ENCODE assay signal across 9 cellular contexts in the genomic region with DNA sequence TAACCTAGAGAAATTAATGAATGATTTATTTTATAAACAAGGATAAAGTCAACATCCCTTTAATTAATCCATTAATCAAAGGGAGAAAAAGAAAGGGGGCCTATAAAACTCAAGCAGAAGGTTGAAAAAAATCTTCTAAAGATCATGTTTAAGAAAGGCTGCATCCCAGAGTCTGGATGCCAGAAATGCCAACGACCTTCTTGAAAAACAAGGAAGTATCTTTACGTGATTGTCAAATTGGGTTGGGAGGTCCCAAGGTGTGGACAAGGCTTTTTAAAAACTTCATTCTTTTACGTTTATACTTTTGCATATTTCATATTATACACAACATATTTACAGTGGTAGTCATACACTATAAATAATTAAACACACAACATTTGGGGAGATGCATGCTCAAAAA. TPM values are rescaled to one million over a fixed set of nuclear protein-coding genes. Genes with fewer than 3 reads are reported as not detected.
DNase-seq lines count a peak whose midpoint lies in the region; ATAC-seq, FAIRE-seq and TF ChIP-seq lines count a peak whose summit lies in the region.
"Had no signal": no experiment of that assay in that cellular context is flagged by ENCODE, and none has a peak within 500 bp of the region (broad histone marks: within the 10 kb centered on the region; RNA-seq: fewer than 3 reads in every experiment).

No MANE protein-coding gene starts in this region.

- no peaks in the 10 kb centered on the region for H3K36me3 Mint-ChIP-seq in Calu3 (ENCODE audit: insufficient read depth, unreplicated experiment)
- no peaks in the 10 kb centered on the region for H3K36me3 Mint-ChIP-seq in natural killer cell

- H3K27ac Mint-ChIP-seq in Calu3 (ENCODE audit: unreplicated experiment) (no peak overlapping the region), natural killer cell (no peak overlapping the region)

- ATAC-seq in heart right ventricle (no peak), GM12878 (no peak), lower lobe of right lung (no peak), natural killer cell (no peak)

- H3K27me3 Mint-ChIP-seq in Calu3 (ENCODE audit: unreplicated experiment) (no peaks in the 10 kb centered on the region), natural killer cell (ENCODE audit: low read depth in 2 of 2) (peaks cover 9 to 17% of the 10 kb centered on the region in 2 donors)

- H3K4me3 Mint-ChIP-seq in Calu3 (ENCODE audit: low read depth, unreplicated experiment) (no peak overlapping the region), natural killer cell (no peak overlapping the region)

- intact Hi-C loops in heart right ventricle (cut with DNase I) (loop anchor here in 1 of 10 donors (5.0 kb wide), 1 partner anchor 201 kb away; a partner anchor contains a TSS), GM12878 (cut with micrococcal nuclease; ENCODE audit: unreplicated experiment) (loop anchor here (2.0 to 5.0 kb wide), 3 partner anchors 87 to 201 kb away; a partner anchor contains a TSS), lower lobe of right lung (cut with DNase I) (no loop called here), vagina (cut with DNase I) (no loop called here), Calu3 (cut with micrococcal nuclease; ENCODE audit: unreplicated experiment) (loop anchor here (10.0 kb wide), 1 partner anchor 203 kb away; a partner anchor contains a TSS), natural killer cell (cut with micrococcal nuclease) (loop anchor here (2.0 to 10.0 kb wide), 3 partner anchors 201 to 1045 kb away; a partner anchor contains a TSS)

- SMC1A ChIA-PET in GM12878 (lab: Charles Lee; ENCODE audit: uncharacterized antibody, unreplicated experiment): interaction anchor here (0.7 to 1.5 kb wide), 10 partner anchors 9 to 201 kb away, joined by 3 to 6 read pairs (median 3); a partner anchor contains a TSS

- H3K27ac ChIP-seq in heart right ventricle (peak overlapping the region in 4 of 10 donors; percentile 92 to 96 (median 94)), right atrium auricular region (no peak overlapping the region), GM12878 (ENCODE audit: control insufficient read depth, insufficient read depth) (no peak overlapping the region), lower lobe of right lung (peak overlapping the region; percentile 96), vagina (no peak overlapping the region)

- no peak for TF ChIP-seq CTCF in heart right ventricle (IDR thresholded peaks at IDR 0.05)
- no peak for TF ChIP-seq CTCF in right atrium auricular region (IDR thresholded peaks at IDR 0.05)
- TF ChIP-seq CTCF in GM12878 (IDR thresholded peaks at IDR 0.05 in 2 of 3, conservative IDR thresholded peaks at IDR 0.05 in 1 of 3; ENCODE audit: control insufficient read depth in 2 of 3, extremely low read depth in 1 of 3, insufficient read depth in 1 of 3, low read depth in 3 of 3, low read length in 3 of 3): no peak
- no peak for TF ChIP-seq CTCF in lower lobe of right lung (IDR thresholded peaks at IDR 0.05)
- TF ChIP-seq CTCF in vagina (IDR thresholded peaks at IDR 0.05): no peak
- TF ChIP-seq CTCF in Calu3 (IDR thresholded peaks at IDR 0.05; ENCODE audit: unreplicated experiment): no peak
- no peak for TF ChIP-seq CTCF in natural killer cell (IDR thresholded peaks at IDR 0.05)

- H3K9me3 Mint-ChIP-seq in Calu3 (ENCODE audit: low read depth, unreplicated experiment) (no peaks in the 10 kb centered on the region), natural killer cell (no peaks in the 10 kb centered on the region)

- no peaks in the 10 kb centered on the region for H3K27me3 ChIP-seq in heart right ventricle
- H3K27me3 ChIP-seq in right atrium auricular region: no peaks in the 10 kb centered on the region
- H3K27me3 ChIP-seq in GM12878 (replicated peaks in 1 of 2; ENCODE audit: control insufficient read depth in 2 of 2, insufficient read depth in 2 of 2, low read length in 1 of 2): no peaks in the 10 kb centered on the region
- H3K27me3 ChIP-seq in lower lobe of right lung (ENCODE audit: low read depth): no peaks in the 10 kb centered on the region
- no peaks in the 10 kb centered on the region for H3K27me3 ChIP-seq in vagina

- peak overlapping the region; percentile 88 for H3K4me2 ChIP-seq in GM12878 (ENCODE audit: control insufficient read depth, insufficient read depth)

- RAD21 ChIA-PET in GM12878 (lab: Charles Lee; ENCODE audit: unreplicated experiment): interaction anchor here (0.6 to 1.8 kb wide), 5 partner anchors 10 to 87 kb away, joined by 3 to 5 read pairs (median 4); a partner anchor contains a TSS

- CTCF ChIA-PET in GM12878 (lab: Yijun Ruan, JAX): interaction anchor here (1.6 to 2.0 kb wide), 2 partner anchors 12 to 14 kb away, joined by 3 to 4 read pairs; no protein-coding TSS in a partner anchor
- CTCF ChIA-PET in Calu3 (lab: Charles Lee): no interaction called here

- H4K20me1 ChIP-seq in GM12878 (ENCODE audit: control insufficient read depth, insufficient read depth): no peaks in the 10 kb centered on the region

- in situ Hi-C loops in GM12878 (cut with MboI): no loop called here

- H3K9ac ChIP-seq in GM12878 (ENCODE audit: control insufficient read depth, insufficient read depth, low read length): no peak overlapping the region

- peaks cover 39% of the 10 kb centered on the region for H3K79me2 ChIP-seq in GM12878 (ENCODE audit: control insufficient read depth, insufficient read depth, low read length)

- no peak for TF ChIP-seq RAD21 in GM12878 (IDR thresholded peaks at IDR 0.05; ENCODE audit: insufficient read depth, low read depth, low read length)

- DNase-seq in heart right ventricle (no peak), right atrium auricular region (ENCODE audit: low spot score) (no peak), GM12878 (ENCODE audit: low read depth, low spot score) (no peak), lower lobe of right lung (no peak), vagina (ENCODE audit: extremely low spot score in 2 of 2) (no peak), Calu3 (no peak), natural killer cell (no peak)
- DNase-seq in activated CD8-positive, alpha-beta memory T cell treated with anti-CD3 and anti-CD28 coated beads, Interleukin-2, amount 50 U/mL, for 4 hours: no peak

- peaks cover 12 to 49% (median 35%) of the 10 kb centered on the region in 9 donors for H3K4me1 ChIP-seq in heart right ventricle
- peaks cover 0 to 41% of the 10 kb centered on the region in 2 donors for H3K4me1 ChIP-seq in right atrium auricular region
- H3K4me1 ChIP-seq in GM12878 (ENCODE audit: control insufficient read depth, insufficient read depth, low read length): no peaks in the 10 kb centered on the region
- peaks cover 35% of the 10 kb centered on the region for H3K4me1 ChIP-seq in lower lobe of right lung
- H3K4me1 ChIP-seq in vagina: peaks cover 45% of the 10 kb centered on the region

- H3K4me3 ChIP-seq in heart right ventricle (peak overlapping the region in 9 of 10 donors; percentile 68 to 94 (median 83)), right atrium auricular region (peak overlapping the region in 1 of 2 donors; percentile 81), GM12878 (peak overlapping the region; percentile 91), lower lobe of right lung (peak overlapping the region; percentile 77), vagina (peak overlapping the region; percentile 83 to 99)

- BruUV-seq in GM12878 (replicated peaks; lab: Mats Ljungman, UMichigan): no TSS peak
- no TSS peak for BruUV-seq in Calu3 (replicated peaks; lab: Mats Ljungman, UMichigan)

- H3K36me3 ChIP-seq in heart right ventricle: peaks cover 0 to 4% (median 0%) of the 10 kb centered on the region in 9 donors
- no peaks in the 10 kb centered on the region for H3K36me3 ChIP-seq in right atrium auricular region
- H3K36me3 ChIP-seq in GM12878 (ENCODE audit: control insufficient read depth in 2 of 2, insufficient read depth in 2 of 2, low read length in 1 of 2): no peaks in the 10 kb centered on the region
- H3K36me3 ChIP-seq in lower lobe of right lung: no peaks in the 10 kb centered on the region
- no peaks in the 10 kb centered on the region for H3K36me3 ChIP-seq in vagina

- TF ChIP-seq EP300 in GM12878 (IDR thresholded peaks at IDR 0.05; ENCODE audit: borderline replicate concordance in 1 of 2, control insufficient read depth in 1 of 2, low read depth in 2 of 2, low read length in 2 of 2): no peak

- FAIRE-seq in GM12878 (lab: Jason Lieb, UNC): no peak
- FAIRE-seq: GM18507 had no signal

- H3K4me1 Mint-ChIP-seq in Calu3 (ENCODE audit: low read depth, unreplicated experiment) (peaks cover 13% of the 10 kb centered on the region), natural killer cell (peaks cover 4 to 6% of the 10 kb centered on the region in 2 donors)

- TF ChIP-seq POLR2A in GM12878 (IDR thresholded peaks at IDR 0.05; ENCODE audit: low read depth, low read length): no peak
- TF ChIP-seq POLR2A in vagina (IDR thresholded peaks at IDR 0.05): no peak

- no peak overlapping the region for H2AFZ ChIP-seq in GM12878 (ENCODE audit: control insufficient read depth, low read depth, low read length)

- 22 to 25% methylated on average over 3 of the region's 3 CpGs for WGBS in heart right ventricle, 2 donors
- 47% methylated on average over 3 of the region's 3 CpGs for WGBS in GM12878 (ENCODE audit: insufficient coverage, insufficient replicate concordance, low lambda C conversion rate, missing lambda C conversion rate)

- H3K9me3 ChIP-seq in heart right ventricle (peaks cover 0 to 4% (median 0%) of the 10 kb centered on the region in 11 donors), right atrium auricular region (no peaks in the 10 kb centered on the region), GM12878 (replicated peaks; ENCODE audit: control insufficient read depth, insufficient read depth, low read length) (no peaks in the 10 kb centered on the region), lower lobe of right lung (peaks cover 3% of the 10 kb centered on the region), vagina (no peaks in the 10 kb centered on the region)

- POLR2A ChIA-PET in GM12878 (lab: Charles Lee): interaction anchor here (0.9 to 2.9 kb wide), 8 partner anchors 11 to 318 kb away, joined by 3 to 8 read pairs (median 3); a partner anchor contains a TSS

RNA-seq across cellular contexts. Expression of a gene that starts 1.6 kb away (rescaled TPM):
- total RNA-seq in heart right ventricle: 10 to 100 TPM; 37.1 to 66.8 (median 49.7) TPM
- 10 to 100 TPM; 12.3 to 26.8 TPM for polyA plus RNA-seq in heart right ventricle
- total RNA-seq in right atrium auricular region: 10 to 100 TPM; 44.1 to 49.6 TPM
- 54.1 and 61.2 TPM in 2 replicates for total RNA-seq in GM12878 (2013; cell fraction: nucleolus; rRNA removed)
- total RNA-seq in GM12878 (2014; rRNA removed): 18.9 and 19.9 TPM in 2 replicates
- total RNA-seq in GM12878 (2014; rRNA removed; fragmentation: Illumina TruSeq; extraction: Trizol): 30.2 and 34.0 TPM in 2 replicates
- total RNA-seq in GM12878 (2021): 24.7 and 26.7 TPM in 2 replicates
- 15.8 TPM for polyA plus RNA-seq in GM12878 (2011; ENCODE audit: low read depth)
- polyA plus RNA-seq in GM12878 (2011; rRNA removed): 18.8 and 25.7 TPM in 2 replicates
- 10.1 and 11.1 TPM in 2 replicates for polyA plus RNA-seq in GM12878 (2011; cell fraction: cytosol; rRNA removed)
- polyA plus RNA-seq in GM12878 (2011; cell fraction: nucleus; rRNA removed): 28.7 and 31.5 TPM in 2 replicates
- 20.3 and 23.3 TPM in 2 replicates for polyA plus RNA-seq in GM12878 (2012)
- 26.3 and 27.1 TPM in 2 replicates for polyA plus RNA-seq in GM12878 (2014; fragmentation: Illumina TruSeq; extraction: Trizol)
- 1 to 10 TPM; 7.4 to 9.6 TPM for polyA plus RNA-seq in GM12878 (2014; fragmentation: Nextera tagmentation; extraction: Ambion mirVana)
- polyA plus RNA-seq in GM12878 (2014; rRNA removed): 13.2 and 15.9 TPM in 2 replicates
- polyA plus RNA-seq in GM12878 (2016; fragmentation: Nextera tagmentation; extraction: Ambion mirVana): 10 to 100 TPM; 33.3 to 34.5 TPM
- 12.8 and 14.0 TPM in 2 replicates for polyA minus RNA-seq in GM12878 (2011; rRNA and poly(A)+ RNA removed)
- 8.7 and 15.7 TPM in 2 replicates for polyA minus RNA-seq in GM12878 (2011; cell fraction: cytosol; rRNA and poly(A)+ RNA removed)
- polyA minus RNA-seq in GM12878 (2011; cell fraction: nucleus; rRNA and poly(A)+ RNA removed): 12.1 and 13.5 TPM in 2 replicates
- 55.4 TPM for total RNA-seq in lower lobe of right lung
- total RNA-seq in vagina: 45.4 TPM
- total RNA-seq in Calu3 (2022): 42.4 and 42.8 TPM in 2 replicates
- total RNA-seq in natural killer cell: 10 to 100 TPM; 55.4 to 67.2 (median 61.1) TPM

Comparison
In these comparisons a context has a peak if more than half of its experiments do, and no peak if none do; other contexts are left out.
1. intact Hi-C loops: an anchor here in GM12878 (2.0 to 5.0 kb wide), Calu3 (10.0 kb wide) and natural killer cell (2.0 to 10.0 kb wide); none called in lower lobe of right lung and vagina.